13 cellular contexts compared by ENCODE assay signal in the genomic region with DNA sequence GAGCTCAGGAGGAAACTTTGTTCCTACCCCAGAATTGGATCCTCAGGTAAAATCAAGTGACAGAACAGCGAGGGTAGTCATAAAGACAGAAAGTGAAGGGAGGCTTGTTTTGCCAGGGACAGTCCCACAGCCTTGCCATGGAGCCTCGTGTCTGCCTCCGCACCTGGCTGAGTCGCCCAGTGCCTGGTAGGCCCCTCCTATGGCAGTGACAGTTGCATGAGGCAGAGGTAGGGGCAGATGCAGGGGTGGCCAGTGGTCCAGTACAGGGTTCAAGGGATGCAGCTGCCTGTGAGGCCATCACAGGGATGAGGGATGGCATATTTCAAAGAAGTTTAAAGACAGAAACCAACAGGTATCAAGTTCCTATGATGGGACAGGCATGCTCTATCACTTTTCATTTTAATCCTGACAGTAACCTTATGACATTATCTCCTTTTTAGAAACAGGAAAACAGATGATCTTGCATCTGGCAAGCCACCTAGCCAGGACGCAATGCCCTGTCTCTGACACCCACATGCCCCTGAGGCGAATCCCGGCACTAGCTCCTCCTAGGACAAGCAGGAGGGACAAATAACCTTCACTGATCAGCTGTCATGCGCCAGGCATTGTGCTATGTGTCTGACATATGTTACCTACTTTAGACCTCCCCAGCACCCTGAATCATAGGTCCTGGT.
DNase-seq lines count a peak whose midpoint lies in the region; ATAC-seq and TF ChIP-seq lines count a peak whose summit lies in the region.
"Had no signal": no experiment of that assay in that cellular context is flagged by ENCODE, and none has a peak within 500 bp of the region (broad histone marks: within the 10 kb centered on the region; RNA-seq: fewer than 3 reads in every experiment).

No MANE protein-coding gene starts in this region.

- no peaks in the 10 kb centered on the region for H3K36me3 Mint-ChIP-seq in activated T-helper 2 cell treated with anti-CD3 and anti-CD28 coated beads, Interferon-gamma antibody, Interleukin-2, Interleukin-4, amounts not matched to agents 10 μg/mL and 5 μg/mL and 100 μg/mL, durations not matched to agents 14 hours and 24 hours and 36 hours (ENCODE audit: low read depth)
- H3K36me3 Mint-ChIP-seq in CD8-positive, alpha-beta T cell, result no peaks in the 10 kb centered on the region
- H3K36me3 Mint-ChIP-seq: activated naive CD8-positive, alpha-beta T cell treated with anti-CD3 and anti-CD28 coated beads, Interleukin-2, amount 10 ng/mL, durations not matched to agents 7 days and 5 days had no signal

- no peak for TF ChIP-seq EP300 in transverse colon (IDR thresholded peaks at IDR 0.05; ENCODE audit: low read depth)

- no peaks in the 10 kb centered on the region for H3K27me3 ChIP-seq in heart left ventricle
- H3K27me3 ChIP-seq in mucosa of rectum (ENCODE audit: control insufficient read depth in 2 of 2, insufficient read depth in 2 of 2, low read length in 2 of 2), result no peaks in the 10 kb centered on the region
- H3K27me3 ChIP-seq in transverse colon, result no peaks in the 10 kb centered on the region
- H3K27me3 ChIP-seq in CD8-positive, alpha-beta T cell (ENCODE audit: insufficient read depth, low read length), result no peaks in the 10 kb centered on the region
- H3K27me3 ChIP-seq: tibial artery had no signal

- in situ Hi-C loops in transverse colon (cut with MboI; ENCODE audit: low pct_ligation_motif_present in 1 of 4, low pct_unique_long_range_greater_than_20kb in 1 of 4, low sequenced_read_pairs in 3 of 4), result no loop called here

- CTCF ChIA-PET in CD8-positive, alpha-beta T cell (lab: Charles Lee), result no interaction called here

- POLR2A ChIA-PET in CD8-positive, alpha-beta T cell (lab: Charles Lee), result no interaction called here

- ATAC-seq in heart left ventricle (no peak), Right ventricle myocardium superior (ENCODE audit: poor library complexity) (no peak), HG03196 (IDR thresholded peaks at IDR 0.05; ENCODE audit: unreplicated experiment) (no peak)
- ATAC-seq in CD8-positive, alpha-beta T cell, result no peak
- ATAC-seq: effector memory CD8-positive, alpha-beta T cell had no signal

- H3K4me3 Mint-ChIP-seq in activated T-helper 2 cell treated with anti-CD3 and anti-CD28 coated beads, Interferon-gamma antibody, Interleukin-2, Interleukin-4, amounts not matched to agents 10 μg/mL and 5 μg/mL and 100 μg/mL, durations not matched to agents 14 hours and 24 hours and 36 hours (ENCODE audit: low read depth), result peak overlapping the region; percentile 74
- no peak overlapping the region for H3K4me3 Mint-ChIP-seq in CD8-positive, alpha-beta T cell

- no peak overlapping the region for H3K27ac Mint-ChIP-seq in activated T-helper 2 cell treated with anti-CD3 and anti-CD28 coated beads, Interferon-gamma antibody, Interleukin-2, Interleukin-4, amounts not matched to agents 10 μg/mL and 5 μg/mL and 100 μg/mL, durations not matched to agents 14 hours and 24 hours and 36 hours
- H3K27ac Mint-ChIP-seq in CD8-positive, alpha-beta T cell, result no peak overlapping the region
- H3K27ac Mint-ChIP-seq: nephron progenitor cell had no signal

- H3K27ac ChIP-seq in heart left ventricle (peak overlapping the region; percentile 47 to 94 (median 83)), mucosa of rectum (ENCODE audit: low read depth in 2 of 2, low read length in 2 of 2) (peak overlapping the region; percentile 23 to 53), transverse colon (peak overlapping the region; percentile 91 to 97 (median 94))
- no peak overlapping the region for H3K27ac ChIP-seq in CD8-positive, alpha-beta T cell (ENCODE audit: low read depth, low read length)
- H3K27ac ChIP-seq: C4-2B, tibial artery had no signal

- intact Hi-C loops in heart left ventricle (cut with DNase I), result loop anchor here in 8 of 10 donors (2.0 to 10.0 kb wide), 8 partner anchors 37 to 300 kb away; a partner anchor contains a TSS
- intact Hi-C loops in Right ventricle myocardium superior (cut with DNase I), result no loop called here
- intact Hi-C loops in activated T-helper 2 cell treated with anti-CD3 and anti-CD28 coated beads, Interferon-gamma antibody, Interleukin-2, Interleukin-4, amounts not matched to agents 10 μg/mL and 5 μg/mL and 100 μg/mL, durations not matched to agents 14 hours and 24 hours and 36 hours (cut with micrococcal nuclease), result loop anchor here (5.0 kb wide), 2 partner anchors 37 to 43 kb away; no protein-coding TSS in a partner anchor
- intact Hi-C loops in transverse colon (cut with DNase I; ENCODE audit: low total_unique reads), result no loop called here
- intact Hi-C loops in CD8-positive, alpha-beta T cell (cut with DNase I, micrococcal nuclease), result no loop called here

- no peaks in the 10 kb centered on the region for H3K27me3 Mint-ChIP-seq in activated T-helper 2 cell treated with anti-CD3 and anti-CD28 coated beads, Interferon-gamma antibody, Interleukin-2, Interleukin-4, amounts not matched to agents 10 μg/mL and 5 μg/mL and 100 μg/mL, durations not matched to agents 14 hours and 24 hours and 36 hours (ENCODE audit: low read depth)
- H3K27me3 Mint-ChIP-seq in CD8-positive, alpha-beta T cell (ENCODE audit: low read depth), result no peaks in the 10 kb centered on the region
- H3K27me3 Mint-ChIP-seq: activated naive CD8-positive, alpha-beta T cell treated with anti-CD3 and anti-CD28 coated beads, Interleukin-2, amount 10 ng/mL, durations not matched to agents 7 days and 5 days had no signal

- WGBS in heart left ventricle, 4 donors, result 59 to 72% (median 65%) methylated on average over 8 of the region's 8 CpGs
- 89 to 100% methylated on average over 1 to 8 of the region's 8 CpGs for WGBS in transverse colon (ENCODE audit: low coverage in 1 of 2), 2 donors

- peaks cover 23% of the 10 kb centered on the region for H3K4me1 Mint-ChIP-seq in activated T-helper 2 cell treated with anti-CD3 and anti-CD28 coated beads, Interferon-gamma antibody, Interleukin-2, Interleukin-4, amounts not matched to agents 10 μg/mL and 5 μg/mL and 100 μg/mL, durations not matched to agents 14 hours and 24 hours and 36 hours (ENCODE audit: low read depth)
- H3K4me1 Mint-ChIP-seq in CD8-positive, alpha-beta T cell (ENCODE audit: low read depth), result peaks cover 19% of the 10 kb centered on the region

- peak overlapping the region; percentile 24 to 30 for H3K9ac ChIP-seq in mucosa of rectum (ENCODE audit: low read depth in 1 of 2, low read length in 2 of 2)

- H3K36me3 ChIP-seq in heart left ventricle, result no peaks in the 10 kb centered on the region
- H3K36me3 ChIP-seq in mucosa of rectum (ENCODE audit: control insufficient read depth in 2 of 2, insufficient read depth in 2 of 2, low read length in 2 of 2), result no peaks in the 10 kb centered on the region
- H3K36me3 ChIP-seq in transverse colon, result no peaks in the 10 kb centered on the region
- H3K36me3 ChIP-seq in CD8-positive, alpha-beta T cell (ENCODE audit: insufficient read depth, low read length), result no peaks in the 10 kb centered on the region
- H3K36me3 ChIP-seq: tibial artery had no signal

- H3K9me3 ChIP-seq in heart left ventricle (no peaks in the 10 kb centered on the region), mucosa of rectum (ENCODE audit: control insufficient read depth in 2 of 2, low read length in 2 of 2) (no peaks in the 10 kb centered on the region), transverse colon (no peaks in the 10 kb centered on the region)
- no peaks in the 10 kb centered on the region for H3K9me3 ChIP-seq in CD8-positive, alpha-beta T cell (ENCODE audit: low read length)
- H3K9me3 ChIP-seq: tibial artery had no signal

- peak in 1 of 5 donors; percentile 37 for DNase-seq in heart left ventricle
- no peak for DNase-seq in Right ventricle myocardium superior
- no peak for DNase-seq in activated T-helper 2 cell treated with anti-CD3 and anti-CD28 coated beads, Interferon-gamma antibody, Interleukin-2, Interleukin-4, amounts not matched to agents 10 μg/mL and 5 μg/mL and 100 μg/mL, durations not matched to agents 14 hours and 24 hours and 36 hours (ENCODE audit: low spot score)
- no peak for DNase-seq in transverse colon
- no peak for DNase-seq in HPDE6-E6E7 (ENCODE audit: extremely low spot score)
- DNase-seq in CD8-positive, alpha-beta T cell, result no peak
- DNase-seq: activated naive CD8-positive, alpha-beta T cell treated with anti-CD3 and anti-CD28 coated beads, Interleukin-2, amount 10 ng/mL, durations not matched to agents 7 days and 5 days; effector memory CD8-positive, alpha-beta T cell; nephron progenitor cell had no signal

- TF ChIP-seq POLR2A in heart left ventricle (IDR thresholded peaks at IDR 0.05) (no peak), transverse colon (IDR thresholded peaks at IDR 0.05) (no peak)

- peaks cover 8 to 74% (median 49%) of the 10 kb centered on the region in 12 donors for H3K4me1 ChIP-seq in heart left ventricle
- peaks cover 46 to 61% of the 10 kb centered on the region in 2 donors for H3K4me1 ChIP-seq in mucosa of rectum (ENCODE audit: control insufficient read depth in 2 of 2, insufficient read depth in 2 of 2, low read length in 2 of 2)
- H3K4me1 ChIP-seq in transverse colon, result peaks cover 37 to 72% (median 41%) of the 10 kb centered on the region in 4 donors
- peaks cover 5% of the 10 kb centered on the region for H3K4me1 ChIP-seq in CD8-positive, alpha-beta T cell (ENCODE audit: insufficient read depth, low read length)

- no peak overlapping the region for H3K4me3 ChIP-seq in heart left ventricle
- no peak overlapping the region for H3K4me3 ChIP-seq in mucosa of rectum (ENCODE audit: low read length in 2 of 2)
- no peak overlapping the region for H3K4me3 ChIP-seq in transverse colon
- no peak overlapping the region for H3K4me3 ChIP-seq in CD8-positive, alpha-beta T cell (ENCODE audit: low read depth, low read length)
- H3K4me3 ChIP-seq: tibial artery had no signal

- TF ChIP-seq CTCF in heart left ventricle (IDR thresholded peaks at IDR 0.05), result no peak
- no peak for TF ChIP-seq CTCF in transverse colon (IDR thresholded peaks at IDR 0.05)
- no peak for TF ChIP-seq CTCF in CD8-positive, alpha-beta T cell (IDR thresholded peaks at IDR 0.05)

- H3K9me3 Mint-ChIP-seq in activated T-helper 2 cell treated with anti-CD3 and anti-CD28 coated beads, Interferon-gamma antibody, Interleukin-2, Interleukin-4, amounts not matched to agents 10 μg/mL and 5 μg/mL and 100 μg/mL, durations not matched to agents 14 hours and 24 hours and 36 hours, result no peaks in the 10 kb centered on the region
- no peaks in the 10 kb centered on the region for H3K9me3 Mint-ChIP-seq in CD8-positive, alpha-beta T cell
- H3K9me3 Mint-ChIP-seq: activated naive CD8-positive, alpha-beta T cell treated with anti-CD3 and anti-CD28 coated beads, Interleukin-2, amount 10 ng/mL, durations not matched to agents 7 days and 5 days; effector memory CD8-positive, alpha-beta T cell; nephron progenitor cell had no signal

Comparison
In these comparisons a context has a peak if more than half of its experiments do, and no peak if none do; other contexts are left out.
1. intact Hi-C loops: an anchor here in heart left ventricle (2.0 to 10.0 kb wide) and activated T-helper 2 cell treated with anti-CD3 and anti-CD28 coated beads, Interferon-gamma antibody, Interleukin-2, Interleukin-4, amounts not matched to agents 10 μg/mL and 5 μg/mL and 100 μg/mL, durations not matched to agents 14 hours and 24 hours and 36 hours (5.0 kb wide); none called in Right ventricle myocardium superior, transverse colon and CD8-positive, alpha-beta T cell.